Comparison of ENCODE assay signal across 12 cellular contexts in genomic region chr3:35393916-35394315, GRCh38.
DNase-seq lines count a peak whose midpoint lies in the region; ATAC-seq and TF ChIP-seq lines count a peak whose summit lies in the region.
"Had no signal": no experiment of that assay in that cellular context is flagged by ENCODE, and none has a peak within 500 bp of the region (broad histone marks: within the 10 kb centered on the region; RNA-seq: fewer than 3 reads in every experiment).

No MANE protein-coding gene starts in this region.

- H3K4me1 Mint-ChIP-seq in WTC11 (no peaks in the 10 kb centered on the region), T-cell (no peaks in the 10 kb centered on the region)
- H3K4me1 Mint-ChIP-seq: stimulated activated naive B cell treated with anti-CD40 and anti-IgM and Interleukin-4, amounts not matched to agents 10 μg/mL and 1 μg/mL and 100 μg/mL, for 72 hours had no signal

- CTCF ChIA-PET in WTC11 (lab: Charles Lee), result no interaction called here
- CTCF ChIA-PET in T-cell (lab: Charles Lee), result no interaction called here

- H3K27ac Mint-ChIP-seq in WTC11 (no peak overlapping the region), T-cell (no peak overlapping the region)
- H3K27ac Mint-ChIP-seq: activated naive CD4-positive, alpha-beta T cell treated with anti-CD3 and anti-CD28 coated beads for 36 hours; stimulated activated naive B cell treated with anti-CD40 and anti-IgM and Interleukin-4, amounts not matched to agents 10 μg/mL and 1 μg/mL and 100 μg/mL, for 72 hours had no signal

- no peak for TF ChIP-seq CTCF in WTC11 (IDR thresholded peaks at IDR 0.05)

- H3K4me3 Mint-ChIP-seq in WTC11 (no peak overlapping the region), T-cell (no peak overlapping the region)
- H3K4me3 Mint-ChIP-seq: activated naive CD4-positive, alpha-beta T cell treated with anti-CD3 and anti-CD28 coated beads for 36 hours; stimulated activated naive B cell treated with anti-CD40 and anti-IgM and Interleukin-4, amounts not matched to agents 10 μg/mL and 1 μg/mL and 100 μg/mL, for 72 hours had no signal

- H3K36me3 Mint-ChIP-seq in WTC11, result peaks cover 32% of the 10 kb centered on the region
- H3K36me3 Mint-ChIP-seq in T-cell, result no peaks in the 10 kb centered on the region

- POLR2A ChIA-PET in WTC11 (lab: Charles Lee) (no interaction called here), T-cell (lab: Charles Lee) (no interaction called here)

- DNase-seq in COR-L47 (lab: John Stamatoyannopoulos, UW) (peak; percentile 7), NCI-H187 treated with DMSO at 0.1 percent for 48 hours (lab: John Stamatoyannopoulos, UW) (peak; percentile 90), WTC11 (ENCODE audit: low spot score) (no peak), kidney glomerular epithelial cell (lab: John Stamatoyannopoulos, UW) (peak; percentile 94), SKM-1 (lab: John Stamatoyannopoulos, UW; ENCODE audit: unreplicated experiment) (no peak), T-cell (no peak)
- DNase-seq in stimulated activated CD4-positive, alpha-beta T cell treated with anti-CD3 and anti-CD28 coated beads, Interleukin-1b, Interleukin-23, amount 100 ng/mL, for 48 hours, result no peak
- DNase-seq: activated naive CD4-positive, alpha-beta T cell treated with anti-CD3 and anti-CD28 coated beads for 36 hours; stimulated activated CD4-positive, alpha-beta T cell treated with anti-CD3 and anti-CD28 coated beads, Interleukin-4, amount 100 ng/mL, for 1 hour; stimulated activated naive B cell treated with anti-CD40 and anti-IgM and Interleukin-4, amounts not matched to agents 10 μg/mL and 1 μg/mL and 100 μg/mL, for 72 hours had no signal

- H3K9me3 Mint-ChIP-seq in WTC11, result peaks cover 46% of the 10 kb centered on the region
- peaks cover 5 to 15% (median 10%) of the 10 kb centered on the region in 3 donors for H3K9me3 Mint-ChIP-seq in T-cell

- H3K27me3 Mint-ChIP-seq in WTC11 (ENCODE audit: low read depth) (no peaks in the 10 kb centered on the region; the same call in 1 of the 2 replicates), T-cell (no peaks in the 10 kb centered on the region)
- H3K27me3 Mint-ChIP-seq: stimulated activated naive B cell treated with anti-CD40 and anti-IgM and Interleukin-4, amounts not matched to agents 10 μg/mL and 1 μg/mL and 100 μg/mL, for 72 hours had no signal

- ATAC-seq in WTC11, result peak; percentile 41
- no peak for ATAC-seq in HG02623 (IDR thresholded peaks at IDR 0.05; ENCODE audit: unreplicated experiment)
- no peak for ATAC-seq in T-cell (replicated peaks in 1 of 4)
- ATAC-seq: HCT116; stimulated activated naive B cell treated with anti-CD40 and anti-IgM and Interleukin-4, amounts not matched to agents 10 μg/mL and 1 μg/mL and 100 μg/mL, for 72 hours had no signal

TF ChIP-seq in WTC11, 78 proteins besides CTCF, POLR2A, EP300 and RAD21:
- TF ChIP-seq FOXP1 (CRISPR knock-in tag; IDR thresholded peaks at IDR 0.05; ENCODE audit: borderline replicate concordance) (no peak), ZBTB21 (CRISPR knock-in tag; IDR thresholded peaks at IDR 0.05; ENCODE audit: borderline replicate concordance) (no peak), GABPB1 (CRISPR knock-in tag; IDR thresholded peaks at IDR 0.05) (no peak), STAT6 (CRISPR knock-in tag; conservative IDR thresholded peaks at IDR 0.05; ENCODE audit: low read depth) (no peak), JUN (CRISPR knock-in tag; IDR thresholded peaks at IDR 0.05) (no peak), ZNF263 (CRISPR knock-in tag; IDR thresholded peaks at IDR 0.05; ENCODE audit: low read depth) (no peak), ZNF396 (CRISPR knock-in tag; IDR thresholded peaks at IDR 0.05; ENCODE audit: borderline replicate concordance) (no peak), NR1H2 (CRISPR knock-in tag; IDR thresholded peaks at IDR 0.05) (no peak), JAZF1 (CRISPR knock-in tag; IDR thresholded peaks at IDR 0.05) (no peak), EMX1 (CRISPR knock-in tag; IDR thresholded peaks at IDR 0.05) (no peak), ZNF281 (CRISPR knock-in tag; IDR thresholded peaks at IDR 0.05) (no peak), ELF4 (CRISPR knock-in tag; IDR thresholded peaks at IDR 0.05; ENCODE audit: low read depth) (no peak), ATF1 (CRISPR knock-in tag; IDR thresholded peaks at IDR 0.05) (no peak)

Comparison
In these comparisons a context has a peak if more than half of its experiments do, and no peak if none do; other contexts are left out.
1. DNase-seq: peak in COR-L47 (single experiment), NCI-H187 treated with DMSO at 0.1 percent for 48 hours (single experiment) and kidney glomerular epithelial cell (single experiment); none in WTC11 (single experiment), SKM-1 (single experiment), T-cell (0 of 34) and stimulated activated CD4-positive, alpha-beta T cell treated with anti-CD3 and anti-CD28 coated beads, Interleukin-1b, Interleukin-23, amount 100 ng/mL, for 48 hours (single experiment).